7 cellular contexts compared by ENCODE assay signal in genomic region chr7:134513169-134513752, GRCh38. TPM values are rescaled to one million over a fixed set of nuclear protein-coding genes. Genes with fewer than 3 reads are reported as not detected.
DNase-seq lines count a peak whose midpoint lies in the region; ATAC-seq and TF ChIP-seq lines count a peak whose summit lies in the region.

No MANE protein-coding gene starts in this region.

- H3K27ac ChIP-seq in H9 (ENCODE audit: insufficient read length, low read depth, low read length) = no peak overlapping the region

- H3K9ac ChIP-seq in H9 (ENCODE audit: extremely low read depth, insufficient read length, low read length) = no peak overlapping the region

- peaks cover 2% of the 10 kb centered on the region for H4K20me1 ChIP-seq in H9 (ENCODE audit: control insufficient read depth, insufficient read depth, insufficient read length)

- H3T11ph ChIP-seq in H9 (ENCODE audit: low read length) = no peak overlapping the region

- no peaks in the 10 kb centered on the region for H3K9me3 ChIP-seq in H9 (ENCODE audit: control insufficient read depth, low read depth, low read length)

- no peak overlapping the region for H2AFZ ChIP-seq in H9 (ENCODE audit: low read length)

- H3K4me3 Mint-ChIP-seq in H9 (0 out of 5 replicates have a peak overlapping the region, but pooled peaks of 1 of the 2 experiments have one; percentile 22), glutamatergic neuron (ENCODE audit: unreplicated experiment) (no peak overlapping the region)

- no peak overlapping the region for H2BK120ac ChIP-seq in H9 (ENCODE audit: low read depth, low read length, poor library complexity, severe bottlenecking)

- no peaks in the 10 kb centered on the region for H3K27me3 ChIP-seq in H9 (ENCODE audit: insufficient read depth, low read length)

- H4K8ac ChIP-seq in H9 (replicated peaks; ENCODE audit: insufficient read length, low read depth, low read length) = no peak overlapping the region

- no peak overlapping the region for H3K23ac ChIP-seq in H9 (ENCODE audit: insufficient read length, low read depth, low read length)

- H3K23me2 ChIP-seq in H9 (ENCODE audit: insufficient read length, low read depth, low read length, poor library complexity, severe bottlenecking) = no peaks in the 10 kb centered on the region

- no peak overlapping the region for H3K4ac ChIP-seq in H9 (ENCODE audit: low read depth, low read length)

- H3K27me3 Mint-ChIP-seq in H9 (ENCODE audit: low read depth) (peaks cover 19% of the 10 kb centered on the region), glutamatergic neuron (ENCODE audit: unreplicated experiment) (peaks cover 1% of the 10 kb centered on the region)

- no peak overlapping the region for H4K91ac ChIP-seq in H9 (ENCODE audit: insufficient read length, low read depth, low read length)

- H3K4me1 Mint-ChIP-seq in H9 (peaks cover 7 to 12% of the 10 kb centered on the region in 2 experiments), glutamatergic neuron (ENCODE audit: low read depth, unreplicated experiment) (peaks cover 3% of the 10 kb centered on the region)

- H3K4me2 ChIP-seq in H9 (ENCODE audit: insufficient read depth, insufficient read length, low read length) = no peak overlapping the region

- no peaks in the 10 kb centered on the region for H3K79me2 ChIP-seq in H9 (ENCODE audit: insufficient read depth, low read length)

- H4K5ac ChIP-seq in H9 (ENCODE audit: insufficient read length, low read depth, low read length) = no peak overlapping the region

- no peak overlapping the region for H2AK5ac ChIP-seq in H9 (ENCODE audit: insufficient read length, low read length)

- no peak overlapping the region for H2BK20ac ChIP-seq in H9 (ENCODE audit: low read depth, low read length, poor library complexity, severe bottlenecking)

- H3K14ac ChIP-seq in H9 (ENCODE audit: insufficient read depth, low read length) = no peak overlapping the region

- WGBS in H9 (ENCODE audit: extremely low coverage, insufficient read length, low lambda C conversion rate) = no CpG with 5 or more reads among the region's 9 CpGs

- H3K36me3 Mint-ChIP-seq in H9 (ENCODE audit: insufficient read depth in 1 of 3, low read depth in 3 of 3) (no peaks in the 10 kb centered on the region), glutamatergic neuron (ENCODE audit: unreplicated experiment) (no peaks in the 10 kb centered on the region)

- no peak overlapping the region for H2BK5ac ChIP-seq in H9 (ENCODE audit: insufficient read length, low read length)

- TF ChIP-seq CTCF in H9 (conservative IDR thresholded peaks at IDR 0.05) (peak; percentile 81), glutamatergic neuron (IDR thresholded peaks at IDR 0.05; ENCODE audit: partially characterized antibody, unreplicated experiment) (peak; percentile 61)

- no peak overlapping the region for H2BK15ac ChIP-seq in H9 (ENCODE audit: low read depth, low read length)

- no peak for ATAC-seq in HG03159 (IDR thresholded peaks at IDR 0.05; ENCODE audit: unreplicated experiment)

- no peaks in the 10 kb centered on the region for H3K4me1 ChIP-seq in H9 (ENCODE audit: insufficient read depth, low read length)

- H3K56ac ChIP-seq in H9 (ENCODE audit: insufficient read length, low read depth, low read length) = no peak overlapping the region

- DNase-seq in EL = peak; percentile 56
- DNase-seq in H9 = peak; percentile 58
- DNase-seq in NCI-H82 (lab: John Stamatoyannopoulos, UW) = peak; percentile 86
- peak; percentile 17 for DNase-seq in activated naive CD4-positive, alpha-beta T cell treated with Interleukin-2 at 50 U/mL for 16 hours
- DNase-seq in glutamatergic neuron = peak; percentile 58
- peak; percentile 32 for DNase-seq in retina

- H2BK12ac ChIP-seq in H9 (ENCODE audit: insufficient read length, low read depth, low read length) = no peak overlapping the region

- H3K27ac Mint-ChIP-seq in H9 = no peak overlapping the region
- no peak overlapping the region for H3K27ac Mint-ChIP-seq in glutamatergic neuron (ENCODE audit: unreplicated experiment)

- H3K9me3 Mint-ChIP-seq in H9 (no peaks in the 10 kb centered on the region), glutamatergic neuron (ENCODE audit: unreplicated experiment) (peaks cover 2% of the 10 kb centered on the region)

- H3K18ac ChIP-seq in H9 (ENCODE audit: insufficient read length, low read depth, low read length) = no peak overlapping the region

- H3K79me1 ChIP-seq in H9 (ENCODE audit: insufficient read depth, low read depth, low read length, poor library complexity, severe bottlenecking) = no peaks in the 10 kb centered on the region

RNA-seq across cellular contexts. Expression of gene AKR1B10, which starts 14.1 kb away (rescaled TPM):
- not detected in 2 replicates for total RNA-seq in H9 (2021)
- total RNA-seq in glutamatergic neuron (ENCODE audit: unreplicated experiment) = not detected

RNA-seq across cellular contexts. Expression of gene AKR1B15, which starts 35.6 kb away (rescaled TPM):
- total RNA-seq in H9 (2021) (not detected in 2 replicates), glutamatergic neuron (ENCODE audit: unreplicated experiment) (not detected)

RNA-seq across cellular contexts. Expression of gene AKR1B1, which starts 54.4 kb away (rescaled TPM):
- total RNA-seq in H9 (2021) (166 and 171 TPM in 2 replicates), glutamatergic neuron (ENCODE audit: unreplicated experiment) (99.6 TPM)

Comparison
In these comparisons a context has a peak if more than half of its experiments do, and no peak if none do; other contexts are left out.
1. DNase-seq: peak in every context shown above with its lines; median percentile 86 in NCI-H82; 58 in H9; 58 in glutamatergic neuron; 56 in EL; 32 in retina; 17 in activated naive CD4-positive, alpha-beta T cell treated with Interleukin-2 at 50 U/mL for 16 hours.